In the genomic region with DNA sequence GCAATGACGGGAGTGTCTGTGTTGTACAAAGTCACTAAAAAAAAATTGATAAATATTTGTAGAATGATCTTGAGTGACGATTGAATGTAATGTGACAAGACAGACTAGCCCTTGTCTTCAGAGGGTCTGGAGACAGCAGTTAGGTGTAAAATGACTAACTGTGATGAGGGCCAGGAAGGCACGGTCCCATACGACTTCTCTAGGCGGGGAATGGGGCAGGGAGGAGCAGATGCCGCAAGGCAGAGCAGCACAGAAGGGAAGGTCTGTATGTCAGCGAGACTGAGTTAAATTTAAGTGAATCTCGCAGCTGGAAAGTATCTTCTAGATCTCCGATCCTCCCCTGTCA, we compare ENCODE assay signal across 8 cellular contexts. TPM values are rescaled to one million over a fixed set of nuclear protein-coding genes. Genes with fewer than 3 reads are reported as not detected.
A peak's percentile ranks its signal among the peaks of the same experiment; 100 is the strongest.
DNase-seq lines count a peak whose midpoint lies in the region; ATAC-seq, FAIRE-seq and TF ChIP-seq lines count a peak whose summit lies in the region.

No MANE protein-coding gene starts in this region.

- peaks cover 40% of the 10 kb centered on the region for H3K36me3 ChIP-seq in HUES64 (ENCODE audit: insufficient read depth, low read length)

- peak overlapping the region; percentile 71 for H3K9ac ChIP-seq in HUES64 (ENCODE audit: low read depth, low read length)

- no peaks in the 10 kb centered on the region for H3K27me3 ChIP-seq in HUES64 (ENCODE audit: insufficient read depth, low read length)

- ATAC-seq in GM21576 (IDR thresholded peaks at IDR 0.05; ENCODE audit: unreplicated experiment): peak; percentile 45

- H3K27me3 Mint-ChIP-seq in chondrocyte (ENCODE audit: low read depth) (peaks cover 3% of the 10 kb centered on the region), mesothelial cell of epicardium (ENCODE audit: low read depth) (no peaks in the 10 kb centered on the region)

- H3K4me3 ChIP-seq in HUES64 (ENCODE audit: low read length): peak overlapping the region; percentile 99

- H3K4me3 Mint-ChIP-seq in chondrocyte (ENCODE audit: unreplicated experiment) (peak overlapping the region; percentile 91), mesothelial cell of epicardium (peak overlapping the region; percentile 91)

- no peaks in the 10 kb centered on the region for H3K9me3 ChIP-seq in HUES64 (ENCODE audit: insufficient read depth, low read depth, low read length)

- peak; percentile 12 for DNase-seq in GM04504 (ENCODE audit: low read depth)
- no peak for DNase-seq in chondrocyte (ENCODE audit: low spot score)
- DNase-seq in mesothelial cell of epicardium (ENCODE audit: low spot score in 2 of 2, unreplicated experiment in 2 of 2): no peak
- DNase-seq in H54 (ENCODE audit: insufficient read length, low spot score): no peak
- no peak for DNase-seq in NCI-H345 (lab: John Stamatoyannopoulos, UW)
- no peak for DNase-seq in COLO668 (lab: John Stamatoyannopoulos, UW; ENCODE audit: unreplicated experiment)

- H3K9me3 Mint-ChIP-seq in chondrocyte (ENCODE audit: low read depth) (no peaks in the 10 kb centered on the region), mesothelial cell of epicardium (no peaks in the 10 kb centered on the region)

- WGBS in HUES64: 4% methylated on average over 9 of the region's 9 CpGs

- no peak for FAIRE-seq in H54 (lab: Jason Lieb, UNC)

- no peak for TF ChIP-seq POLR2A in H54 (IDR thresholded peaks at IDR 0.05; ENCODE audit: low read depth, low read length)

- H3K4me1 ChIP-seq in HUES64 (ENCODE audit: insufficient read depth, low read length): 0 out of 2 replicates have a peak, but pooled peaks cover 6% of the 10 kb centered on the region

- H3K36me3 Mint-ChIP-seq in chondrocyte (ENCODE audit: low read depth) (peaks cover 1% of the 10 kb centered on the region), mesothelial cell of epicardium (peaks cover 5% of the 10 kb centered on the region)

- TF ChIP-seq CTCF in chondrocyte (IDR thresholded peaks at IDR 0.05) (no peak), mesothelial cell of epicardium (IDR thresholded peaks at IDR 0.05; ENCODE audit: unreplicated experiment) (no peak)

- peak overlapping the region; percentile 99 for H3K27ac Mint-ChIP-seq in chondrocyte (ENCODE audit: unreplicated experiment)
- peak overlapping the region; percentile 83 for H3K27ac Mint-ChIP-seq in mesothelial cell of epicardium

- H3K4me1 Mint-ChIP-seq in chondrocyte (ENCODE audit: low read depth) (peaks cover 10% of the 10 kb centered on the region), mesothelial cell of epicardium (peaks cover 11% of the 10 kb centered on the region)

- H3K27ac ChIP-seq in HUES64 (ENCODE audit: low read depth, low read length): peak overlapping the region; percentile 39; the same call in 1 of the 2 replicates

RNA-seq across cellular contexts. Expression of a gene that starts 0.4 kb away (rescaled TPM):
- 21.3 TPM for polyA plus RNA-seq in HUES64 (2013, experiment 1 of 2)
- 27.5 TPM for polyA plus RNA-seq in HUES64 (2013, experiment 2 of 2)
- total RNA-seq in chondrocyte (4.3 to 10.6 TPM (median 8.2 TPM) in 3 replicates), mesothelial cell of epicardium (13.3 to 15.6 TPM (median 14.2 TPM) in 3 replicates)
